ENCODE assay signal across 1 cellular context in the genomic region with DNA sequence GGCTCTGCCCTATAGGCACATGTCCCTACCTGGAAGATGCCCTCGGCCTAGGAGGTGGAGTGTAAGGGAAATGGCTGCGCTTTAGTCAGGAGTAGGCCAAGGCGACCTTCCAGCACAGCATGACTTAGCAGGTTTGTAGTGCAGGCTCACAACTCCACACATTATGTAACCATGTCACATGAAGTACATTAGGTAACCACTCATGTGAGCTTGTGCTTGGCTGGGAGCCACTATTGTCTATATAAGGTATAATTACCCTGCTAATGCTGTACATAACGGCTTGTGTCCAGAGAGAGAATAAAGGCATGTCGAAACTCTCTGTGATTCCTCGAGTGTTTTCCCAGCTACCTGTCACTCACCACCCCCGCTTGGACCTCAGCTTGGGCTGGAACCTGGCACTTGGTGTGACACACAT.
A peak's percentile ranks its signal among the peaks of the same experiment; 100 is the strongest.
TF ChIP-seq lines count a peak whose summit lies in the region.

No MANE protein-coding gene starts in this region.

TF ChIP-seq in K562, 482 proteins besides CTCF, POLR2A, EP300 and RAD21 (continued from another document and continues in another):
- TF ChIP-seq TFE3 (CRISPR knock-in tag; IDR thresholded peaks at IDR 0.05) (no peak), NFIC (IDR thresholded peaks at IDR 0.05) (peak; percentile 54), HDAC3 (IDR thresholded peaks at IDR 0.05; ENCODE audit: borderline replicate concordance, partially characterized antibody) (no peak), GATA2 (CRISPR knock-in tag; IDR thresholded peaks at IDR 0.05) (no peak), TEAD4 (IDR thresholded peaks at IDR 0.05; ENCODE audit: low read length) (no peak), TEAD4 (CRISPR knock-in tag; IDR thresholded peaks at IDR 0.05; ENCODE audit: borderline replicate concordance) (no peak), ZNF609 (CRISPR knock-in tag; IDR thresholded peaks at IDR 0.05; ENCODE audit: borderline replicate concordance) (no peak), LEF1 (IDR thresholded peaks at IDR 0.05) (no peak), BHLHE40 (IDR thresholded peaks at IDR 0.05; ENCODE audit: low read length) (0 out of 2 replicates have a peak, but pooled peaks have one; percentile 34), HNRNPL (IDR thresholded peaks at IDR 0.05; ENCODE audit: low read depth, low read length) (no peak), SLC30A9 (CRISPR knock-in tag; IDR thresholded peaks at IDR 0.05) (no peak), NCOA1 (IDR thresholded peaks at IDR 0.05; ENCODE audit: low read depth) (no peak), MECOM (CRISPR knock-in tag; IDR thresholded peaks at IDR 0.05) (no peak), SRSF3 (IDR thresholded peaks at IDR 0.05; ENCODE audit: insufficient read depth, low read length) (no peak), NR2C2 (CRISPR knock-in tag; IDR thresholded peaks at IDR 0.05) (no peak), NR2C2 (tag; IDR thresholded peaks at IDR 0.05) (peak; percentile 69), ZNF324 (CRISPR knock-in tag; IDR thresholded peaks at IDR 0.05) (no peak), CREM (IDR thresholded peaks at IDR 0.05; ENCODE audit: low read depth) (no peak), ZNF224 (CRISPR knock-in tag; IDR thresholded peaks at IDR 0.05) (no peak), ILF3 (IDR thresholded peaks at IDR 0.05; ENCODE audit: borderline replicate concordance) (no peak), ZFPM2 (CRISPR knock-in tag; IDR thresholded peaks at IDR 0.05) (no peak), CBFA2T2 (conservative IDR thresholded peaks at IDR 0.05) (no peak), ZNF232 (CRISPR knock-in tag; IDR thresholded peaks at IDR 0.05) (no peak), SMAD2 (IDR thresholded peaks at IDR 0.05; ENCODE audit: low read depth, low read length) (no peak), CBX1 (IDR thresholded peaks at IDR 0.05; ENCODE audit: low read depth) (peak; percentile 58; the same call in 1 of the 2 replicates), PHF21A (IDR thresholded peaks at IDR 0.05; ENCODE audit: borderline replicate concordance, low read depth) (no peak), STAT5B (CRISPR knock-in tag; IDR thresholded peaks at IDR 0.05) (no peak), DEAF1 (CRISPR knock-in tag; IDR thresholded peaks at IDR 0.05) (no peak), NR1H2 (CRISPR knock-in tag; IDR thresholded peaks at IDR 0.05) (no peak), SREBF1 (IDR thresholded peaks at IDR 0.05; ENCODE audit: borderline replicate concordance, low read depth, low read length) (no peak), MCM7 (IDR thresholded peaks at IDR 0.05) (no peak), REST (CRISPR knock-in tag; IDR thresholded peaks at IDR 0.05; ENCODE audit: low read depth) (no peak)
- TF ChIP-seq, protein P1, sequence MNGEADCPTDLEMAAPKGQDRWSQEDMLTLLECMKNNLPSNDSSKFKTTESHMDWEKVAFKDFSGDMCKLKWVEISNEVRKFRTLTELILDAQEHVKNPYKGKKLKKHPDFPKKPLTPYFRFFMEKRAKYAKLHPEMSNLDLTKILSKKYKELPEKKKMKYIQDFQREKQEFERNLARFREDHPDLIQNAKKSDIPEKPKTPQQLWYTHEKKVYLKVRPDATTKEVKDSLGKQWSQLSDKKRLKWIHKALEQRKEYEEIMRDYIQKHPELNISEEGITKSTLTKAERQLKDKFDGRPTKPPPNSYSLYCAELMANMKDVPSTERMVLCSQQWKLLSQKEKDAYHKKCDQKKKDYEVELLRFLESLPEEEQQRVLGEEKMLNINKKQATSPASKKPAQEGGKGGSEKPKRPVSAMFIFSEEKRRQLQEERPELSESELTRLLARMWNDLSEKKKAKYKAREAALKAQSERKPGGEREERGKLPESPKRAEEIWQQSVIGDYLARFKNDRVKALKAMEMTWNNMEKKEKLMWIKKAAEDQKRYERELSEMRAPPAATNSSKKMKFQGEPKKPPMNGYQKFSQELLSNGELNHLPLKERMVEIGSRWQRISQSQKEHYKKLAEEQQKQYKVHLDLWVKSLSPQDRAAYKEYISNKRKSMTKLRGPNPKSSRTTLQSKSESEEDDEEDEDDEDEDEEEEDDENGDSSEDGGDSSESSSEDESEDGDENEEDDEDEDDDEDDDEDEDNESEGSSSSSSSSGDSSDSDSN (IDR thresholded peaks at IDR 0.05; ENCODE audit: borderline replicate concordance in 1 of 2, low read depth in 2 of 2, low read length in 2 of 2), result no peak
- TF ChIP-seq, protein P2, sequence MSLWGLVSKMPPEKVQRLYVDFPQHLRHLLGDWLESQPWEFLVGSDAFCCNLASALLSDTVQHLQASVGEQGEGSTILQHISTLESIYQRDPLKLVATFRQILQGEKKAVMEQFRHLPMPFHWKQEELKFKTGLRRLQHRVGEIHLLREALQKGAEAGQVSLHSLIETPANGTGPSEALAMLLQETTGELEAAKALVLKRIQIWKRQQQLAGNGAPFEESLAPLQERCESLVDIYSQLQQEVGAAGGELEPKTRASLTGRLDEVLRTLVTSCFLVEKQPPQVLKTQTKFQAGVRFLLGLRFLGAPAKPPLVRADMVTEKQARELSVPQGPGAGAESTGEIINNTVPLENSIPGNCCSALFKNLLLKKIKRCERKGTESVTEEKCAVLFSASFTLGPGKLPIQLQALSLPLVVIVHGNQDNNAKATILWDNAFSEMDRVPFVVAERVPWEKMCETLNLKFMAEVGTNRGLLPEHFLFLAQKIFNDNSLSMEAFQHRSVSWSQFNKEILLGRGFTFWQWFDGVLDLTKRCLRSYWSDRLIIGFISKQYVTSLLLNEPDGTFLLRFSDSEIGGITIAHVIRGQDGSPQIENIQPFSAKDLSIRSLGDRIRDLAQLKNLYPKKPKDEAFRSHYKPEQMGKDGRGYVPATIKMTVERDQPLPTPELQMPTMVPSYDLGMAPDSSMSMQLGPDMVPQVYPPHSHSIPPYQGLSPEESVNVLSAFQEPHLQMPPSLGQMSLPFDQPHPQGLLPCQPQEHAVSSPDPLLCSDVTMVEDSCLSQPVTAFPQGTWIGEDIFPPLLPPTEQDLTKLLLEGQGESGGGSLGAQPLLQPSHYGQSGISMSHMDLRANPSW (CRISPR knock-in tag; IDR thresholded peaks at IDR 0.05), result no peak
- TF ChIP-seq, protein P3, sequence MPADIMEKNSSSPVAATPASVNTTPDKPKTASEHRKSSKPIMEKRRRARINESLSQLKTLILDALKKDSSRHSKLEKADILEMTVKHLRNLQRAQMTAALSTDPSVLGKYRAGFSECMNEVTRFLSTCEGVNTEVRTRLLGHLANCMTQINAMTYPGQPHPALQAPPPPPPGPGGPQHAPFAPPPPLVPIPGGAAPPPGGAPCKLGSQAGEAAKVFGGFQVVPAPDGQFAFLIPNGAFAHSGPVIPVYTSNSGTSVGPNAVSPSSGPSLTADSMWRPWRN (IDR thresholded peaks at IDR 0.05; ENCODE audit: low read depth), result no peak
- TF ChIP-seq, protein P4, sequence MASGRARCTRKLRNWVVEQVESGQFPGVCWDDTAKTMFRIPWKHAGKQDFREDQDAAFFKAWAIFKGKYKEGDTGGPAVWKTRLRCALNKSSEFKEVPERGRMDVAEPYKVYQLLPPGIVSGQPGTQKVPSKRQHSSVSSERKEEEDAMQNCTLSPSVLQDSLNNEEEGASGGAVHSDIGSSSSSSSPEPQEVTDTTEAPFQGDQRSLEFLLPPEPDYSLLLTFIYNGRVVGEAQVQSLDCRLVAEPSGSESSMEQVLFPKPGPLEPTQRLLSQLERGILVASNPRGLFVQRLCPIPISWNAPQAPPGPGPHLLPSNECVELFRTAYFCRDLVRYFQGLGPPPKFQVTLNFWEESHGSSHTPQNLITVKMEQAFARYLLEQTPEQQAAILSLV (tag; IDR thresholded peaks at IDR 0.05), result no peak
